In the genomic region with DNA sequence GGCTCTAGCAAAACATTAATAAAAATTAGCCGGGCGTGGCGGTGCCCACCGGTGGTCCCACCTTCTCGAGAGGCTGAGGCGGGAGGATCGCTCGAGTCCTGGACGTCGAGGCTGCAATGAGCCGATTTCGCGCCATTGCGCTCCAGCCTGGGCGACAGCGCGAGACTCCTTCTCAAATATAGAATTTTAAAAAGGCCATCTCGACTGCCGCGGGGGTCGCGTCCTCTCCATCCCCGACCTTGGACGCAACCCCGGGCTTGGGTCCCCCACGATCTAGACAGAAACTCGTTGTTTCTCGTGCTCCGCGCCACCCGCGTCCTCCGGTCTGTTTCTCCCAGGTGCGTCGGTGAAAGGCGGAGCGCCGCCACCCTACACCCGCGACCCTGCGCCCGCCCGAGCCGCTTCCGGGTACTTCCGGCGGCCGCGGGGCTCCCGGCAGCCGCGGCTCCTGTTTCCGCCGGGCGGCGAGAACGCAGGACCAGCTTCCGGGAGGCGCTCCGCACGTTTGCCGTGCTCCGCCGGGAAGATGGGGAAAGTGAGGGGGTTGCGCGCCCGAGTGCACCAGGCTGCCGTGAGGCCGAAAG, we compare ENCODE assay signal across 8 cellular contexts. TPM values are rescaled to one million over a fixed set of nuclear protein-coding genes. Genes with fewer than 3 reads are reported as not detected.
A peak's percentile ranks its signal among the peaks of the same experiment; 100 is the strongest.
DNase-seq lines count a peak whose midpoint lies in the region; ATAC-seq lines count a peak whose summit lies in the region.

TSS of gene SLX9 (plus strand) at position 498 of the 584 bp plus-strand sequence. CDS start at position 527, 29 bp downstream.

- peaks cover 7 to 14% of the 10 kb centered on the region in 2 donors for H3K4me1 ChIP-seq in neuronal stem cell (ENCODE audit: control insufficient read depth in 2 of 2, insufficient read depth in 1 of 2, low read depth in 1 of 2, low read length in 2 of 2)

- H2BK12ac ChIP-seq in neuronal stem cell (ENCODE audit: low read length) = no peak within 1 kb of the TSS

- no peaks in the 10 kb centered on the region for H3K27me3 ChIP-seq in neuronal stem cell (ENCODE audit: control insufficient read depth in 3 of 3, insufficient read depth in 3 of 3, low read depth in 1 of 3, low read length in 3 of 3)

- peak within 1 kb of the TSS; percentile 96 for H3K18ac ChIP-seq in neuronal stem cell (ENCODE audit: low read length)

- H2AK5ac ChIP-seq in neuronal stem cell (ENCODE audit: low read depth, low read length) = peak within 1 kb of the TSS; percentile 71

- peaks cover 16% of the 10 kb centered on the region for H3K79me1 ChIP-seq in neuronal stem cell (ENCODE audit: low read depth, low read length)

- in situ Hi-C loops in SK-MEL-5 (cut with HindIII; ENCODE audit: low pct_unique_long_range_greater_than_20kb, low sequenced_read_pairs) = no loop called here

- H3K4me3 ChIP-seq in neuronal stem cell (ENCODE audit: low read length in 2 of 2) = peak within 1 kb of the TSS; percentile 97 to 99

- ATAC-seq in GM21717 (IDR thresholded peaks at IDR 0.05; ENCODE audit: unreplicated experiment) = peak; percentile 55

- H3K27ac ChIP-seq in neuronal stem cell (replicated peaks; ENCODE audit: low read length) = no peak within 1 kb of the TSS
- peak within 1 kb of the TSS; percentile 58 for H3K27ac ChIP-seq in substantia nigra (ENCODE audit: low read depth, low read length, poor library complexity, severe bottlenecking)

- no peak within 1 kb of the TSS for H3K4ac ChIP-seq in neuronal stem cell (ENCODE audit: low read length)

- peak within 1 kb of the TSS; percentile 79 for H3K9ac ChIP-seq in neuronal stem cell (ENCODE audit: low read depth, low read length, poor library complexity)

- no CpG with 5 or more reads among the region's 69 CpGs for WGBS in neuronal stem cell (ENCODE audit: extremely low coverage in 2 of 2, insufficient read length in 2 of 2, insufficient replicate concordance in 1 of 2), 2 donors

- H2BK120ac ChIP-seq in neuronal stem cell (ENCODE audit: low read depth, low read length) = no peak within 1 kb of the TSS

- H4K8ac ChIP-seq in neuronal stem cell (ENCODE audit: low read depth, low read length) = no peak within 1 kb of the TSS

- peaks cover 18 to 30% of the 10 kb centered on the region in 2 donors for H3K36me3 ChIP-seq in neuronal stem cell (replicated peaks in 1 of 2; ENCODE audit: control insufficient read depth in 2 of 2, insufficient read depth in 2 of 2, low read length in 2 of 2)

- H4K91ac ChIP-seq in neuronal stem cell (ENCODE audit: low read depth, low read length, poor library complexity) = no peak within 1 kb of the TSS

- peak within 1 kb of the TSS; percentile 96 for H2AFZ ChIP-seq in neuronal stem cell (ENCODE audit: low read length)

- no peak within 1 kb of the TSS for H3K14ac ChIP-seq in neuronal stem cell (ENCODE audit: low read length)

- peak within 1 kb of the TSS; percentile 54 for H2BK15ac ChIP-seq in neuronal stem cell (ENCODE audit: low read length)

- DNase-seq in DMS114 treated with DMSO at 0.1 percent for 48 hours (lab: John Stamatoyannopoulos, UW; ENCODE audit: unreplicated experiment) (peak; percentile 38), Kasumi-1 (lab: John Stamatoyannopoulos, UW) (peak; percentile 75 to 80), SK-MEL-5 (ENCODE audit: low read depth, low spot score) (peak; percentile 66), foreskin melanocyte (peak; percentile 55), neuronal stem cell (ENCODE audit: low spot score) (peak; percentile 78), substantia nigra (lab: John Stamatoyannopoulos, UW) (peak in 36 of 49 donors; percentile 27 to 81 (median 50))
- peak; percentile 65 for DNase-seq in activated gamma-delta T cell treated with anti-CD3 and anti-CD28 coated beads, Interleukin-2, amount 50 U/mL, for 16 hours (ENCODE audit: low read depth)

- peak within 1 kb of the TSS; percentile 54 for H2BK5ac ChIP-seq in neuronal stem cell (ENCODE audit: low read length)

- peak within 1 kb of the TSS; percentile 67 for H3K4me2 ChIP-seq in neuronal stem cell (ENCODE audit: insufficient read depth, low read length, poor library complexity, severe bottlenecking)

- peak within 1 kb of the TSS; percentile 97 for H3K23ac ChIP-seq in neuronal stem cell (ENCODE audit: low read depth, low read length, poor library complexity)

- H3K9me3 ChIP-seq in neuronal stem cell (replicated peaks in 1 of 2; ENCODE audit: control insufficient read depth in 2 of 2, insufficient read depth in 1 of 2, low read depth in 1 of 2, low read length in 2 of 2) = no peaks in the 10 kb centered on the region

RNA-seq across cellular contexts. Expression of gene SLX9, which starts in this region (rescaled TPM):
- total RNA-seq in SK-MEL-5 (2014; rRNA removed; shearing (Covaris generic)) = 27.9 and 34.9 TPM in 2 replicates
- polyA plus RNA-seq in SK-MEL-5 (2015; cell fraction: cytosol; rRNA removed) = 35.8 and 41.6 TPM in 2 replicates
- polyA plus RNA-seq in SK-MEL-5 (2015; cell fraction: nucleus; rRNA removed) = 5.6 and 19.4 TPM in 2 replicates
- 17.0 TPM for polyA plus RNA-seq in neuronal stem cell (2013, experiment 1 of 2)
- polyA plus RNA-seq in neuronal stem cell (2013, experiment 2 of 2) = 16.6 TPM
